20 cellular contexts compared by ENCODE assay signal in the genomic region with DNA sequence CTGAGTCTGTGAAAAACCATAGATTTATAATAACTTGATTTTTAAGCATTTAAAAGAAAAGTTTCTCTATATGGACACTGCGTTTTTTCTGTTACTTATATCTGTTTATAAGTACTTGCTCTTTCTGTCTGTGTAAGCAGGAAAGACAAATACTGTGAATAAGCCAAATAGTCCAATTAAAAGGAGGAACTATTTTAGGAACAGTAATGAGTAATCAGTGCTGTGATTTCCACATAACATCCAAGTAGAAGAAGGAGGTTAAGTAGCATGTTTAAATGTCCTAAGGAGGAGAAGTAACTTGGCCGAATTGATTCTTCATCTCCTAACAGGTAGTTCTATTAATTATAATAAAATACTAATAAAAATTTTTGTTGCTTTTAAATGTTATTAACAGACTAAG. TPM values are rescaled to one million over a fixed set of nuclear protein-coding genes. Genes with fewer than 3 reads are reported as not detected.
DNase-seq lines count a peak whose midpoint lies in the region; ATAC-seq and TF ChIP-seq lines count a peak whose summit lies in the region.
"Had no signal": no experiment of that assay in that cellular context is flagged by ENCODE, and none has a peak within 500 bp of the region (broad histone marks: within the 10 kb centered on the region; RNA-seq: fewer than 3 reads in every experiment).

No MANE protein-coding gene starts in this region.

- no peaks in the 10 kb centered on the region for H3K4me1 Mint-ChIP-seq in activated CD4-positive, alpha-beta memory T cell treated with anti-CD3 and anti-CD28 coated beads for 36 hours (ENCODE audit: low read depth)
- H3K4me1 Mint-ChIP-seq: CD14-positive monocyte, H9 had no signal

- no TSS peak for BruUV-seq in IMR-90 (replicated peaks; lab: Mats Ljungman, UMichigan)

- H3K14ac ChIP-seq in IMR-90 (replicated peaks; ENCODE audit: low read depth, low read length): no peak overlapping the region

- H3K36me3 ChIP-seq in IMR-90 (ENCODE audit: control insufficient read depth, insufficient read depth, low read length) (no peaks in the 10 kb centered on the region), smooth muscle cell (ENCODE audit: low read depth) (no peaks in the 10 kb centered on the region)
- H3K36me3 ChIP-seq: MG63, Peyer's patch had no signal

- in situ Hi-C loops in IMR-90 (cut with MboI; ENCODE audit: low sequenced_read_pairs): no loop called here

- no peak overlapping the region for H3K4me3 Mint-ChIP-seq in activated CD4-positive, alpha-beta memory T cell treated with anti-CD3 and anti-CD28 coated beads for 36 hours
- H3K4me3 Mint-ChIP-seq: CD14-positive monocyte, H9 had no signal

- DNase-seq in AG20443 (ENCODE audit: low spot score) (peak; percentile 16), IMR-90 (peak; percentile 65), choroid plexus epithelial cell (ENCODE audit: low read depth) (peak; percentile 13), fibroblast of villous mesenchyme (ENCODE audit: low read depth) (peak; percentile 38), iPS-NIHi11 (ENCODE audit: low spot score) (no peak), smooth muscle cell (lab: John Stamatoyannopoulos, UW; ENCODE audit: unreplicated experiment) (no peak)
- DNase-seq in activated CD4-positive, alpha-beta memory T cell treated with anti-CD3 and anti-CD28 coated beads for 36 hours: no peak
- DNase-seq: DMS53, H9, MG63, NCI-H1105, NCI-H1694, NCI-H2107, NCI-H226, NCI-H524 treated with DMSO at 0.1 percent for 48 hours, Peyer's patch, Right ventricle myocardium superior, SK-N-SH had no signal

- H3K23ac ChIP-seq in IMR-90 (ENCODE audit: low read depth, low read length): no peak overlapping the region

- H3K9me1 ChIP-seq in IMR-90 (ENCODE audit: insufficient read depth, low read length): no peaks in the 10 kb centered on the region

- H4K8ac ChIP-seq in IMR-90 (ENCODE audit: low read depth in 2 of 2, low read length in 2 of 2): no peak overlapping the region

- H3K27ac ChIP-seq in IMR-90 (ENCODE audit: insufficient read depth, low read length) (no peak overlapping the region), smooth muscle cell (ENCODE audit: low read depth) (no peak overlapping the region)
- H3K27ac ChIP-seq: Peyer's patch had no signal

- no peak overlapping the region for H2AK9ac ChIP-seq in IMR-90 (replicated peaks; ENCODE audit: low read depth, low read length, poor library complexity)

- no peaks in the 10 kb centered on the region for H3K79me1 ChIP-seq in IMR-90 (ENCODE audit: low read depth in 1 of 2, low read length in 2 of 2)

- H3K27me3 ChIP-seq in IMR-90 (ENCODE audit: control insufficient read depth, insufficient read depth, low read length): no peaks in the 10 kb centered on the region
- H3K27me3 ChIP-seq in smooth muscle cell (ENCODE audit: low read depth): no peaks in the 10 kb centered on the region
- H3K27me3 ChIP-seq: MG63, Peyer's patch had no signal

- H3K27me3 Mint-ChIP-seq in activated CD4-positive, alpha-beta memory T cell treated with anti-CD3 and anti-CD28 coated beads for 36 hours: peaks cover 7% of the 10 kb centered on the region

- H2BK20ac ChIP-seq in IMR-90 (ENCODE audit: low read depth, low read length): no peak overlapping the region

- H3K9me3 ChIP-seq in IMR-90 (ENCODE audit: control insufficient read depth, insufficient read depth, low read length) (no peaks in the 10 kb centered on the region), smooth muscle cell (replicated peaks; ENCODE audit: low read depth) (no peaks in the 10 kb centered on the region)
- H3K9me3 ChIP-seq: MG63, Peyer's patch, SK-N-SH had no signal

- no peak for TF ChIP-seq CTCF in IMR-90 (conservative IDR thresholded peaks at IDR 0.05; ENCODE audit: low read depth, low read length)
- no peak for TF ChIP-seq CTCF in choroid plexus epithelial cell (conservative IDR thresholded peaks at IDR 0.05; ENCODE audit: low read depth, low read length)
- no peak for TF ChIP-seq CTCF in fibroblast of villous mesenchyme (IDR thresholded peaks at IDR 0.05; ENCODE audit: insufficient read depth, low read depth, low read length)
- no peak for TF ChIP-seq CTCF in smooth muscle cell (IDR thresholded peaks at IDR 0.05; ENCODE audit: borderline replicate concordance, insufficient read depth, poor library complexity, severe bottlenecking)

- H3K4me2 ChIP-seq in IMR-90 (ENCODE audit: low read depth, low read length) (no peak overlapping the region), smooth muscle cell (no peak overlapping the region)
- H3K4me2 ChIP-seq: SK-N-SH had no signal

- H2BK5ac ChIP-seq in IMR-90 (ENCODE audit: low read depth, low read length, poor library complexity, severe bottlenecking): no peak overlapping the region

- POLR2A ChIA-PET in IMR-90 (lab: Charles Lee; ENCODE audit: unreplicated experiment): no interaction called here
- POLR2A ChIA-PET in activated CD4-positive, alpha-beta memory T cell treated with anti-CD3 and anti-CD28 coated beads for 36 hours (lab: Charles Lee): no interaction called here

- H3K18ac ChIP-seq in IMR-90 (ENCODE audit: low read depth, low read length): no peak overlapping the region

- dilution Hi-C loops in IMR-90 (cut with HindIII; ENCODE audit: low sequenced_read_pairs, unreplicated experiment): no loop called here

- TF ChIP-seq RAD21 in IMR-90 (IDR thresholded peaks at IDR 0.05; ENCODE audit: low read length): no peak

- H4K20me1 ChIP-seq in IMR-90 (ENCODE audit: insufficient read depth, low read length) (no peaks in the 10 kb centered on the region), smooth muscle cell (ENCODE audit: low read depth) (no peaks in the 10 kb centered on the region)

- H3K9me3 Mint-ChIP-seq in activated CD4-positive, alpha-beta memory T cell treated with anti-CD3 and anti-CD28 coated beads for 36 hours: no peaks in the 10 kb centered on the region

- H3K56ac ChIP-seq in IMR-90 (ENCODE audit: extremely low read depth, insufficient read depth, low read length): no peak overlapping the region

- H4K91ac ChIP-seq in IMR-90 (ENCODE audit: insufficient read depth, low read depth, low read length): no peak overlapping the region

- intact Hi-C loops in IMR-90 (cut with micrococcal nuclease): no loop called here
- intact Hi-C loops in activated CD4-positive, alpha-beta memory T cell treated with anti-CD3 and anti-CD28 coated beads for 36 hours (cut with micrococcal nuclease): no loop called here

- no peaks in the 10 kb centered on the region for H3F3A ChIP-seq in smooth muscle cell (ENCODE audit: low read depth)

- ATAC-seq in IMR-90 (ENCODE audit: low read depth) (peak; percentile 46), GM21367 (IDR thresholded peaks at IDR 0.05; ENCODE audit: unreplicated experiment) (no peak)

- H2AFZ ChIP-seq in IMR-90 (replicated peaks; ENCODE audit: low read length, poor library complexity) (no peak overlapping the region), smooth muscle cell (ENCODE audit: low read depth) (no peak overlapping the region)

- no peak for TF ChIP-seq POLR2A in IMR-90 (IDR thresholded peaks at IDR 0.05; ENCODE audit: low read depth, low read length)

- H4K5ac ChIP-seq in IMR-90 (ENCODE audit: low read depth, low read length): no peak overlapping the region

- H3K4ac ChIP-seq in IMR-90 (ENCODE audit: low read depth, low read length): no peak overlapping the region

- no peak overlapping the region for H2BK15ac ChIP-seq in IMR-90 (ENCODE audit: low read depth, low read length)

- H3K9ac ChIP-seq in IMR-90 (ENCODE audit: low read depth, low read length): no peak overlapping the region
- H3K9ac ChIP-seq in smooth muscle cell (ENCODE audit: low read depth): no peak overlapping the region
- H3K9ac ChIP-seq: SK-N-SH had no signal

- no peak overlapping the region for H2BK120ac ChIP-seq in IMR-90 (ENCODE audit: low read depth, low read length)

- no CpG with 5 or more reads among the region's 2 CpGs for WGBS in IMR-90 (ENCODE audit: extremely low coverage in 2 of 2, insufficient read length in 1 of 2), 2 experiments
- WGBS in smooth muscle cell (ENCODE audit: low lambda C conversion rate): 74% methylated on average over 2 of the region's 2 CpGs

- H2AK5ac ChIP-seq in IMR-90 (ENCODE audit: low read depth, low read length): no peak overlapping the region

- no peak overlapping the region for H3K4me3 ChIP-seq in IMR-90 (ENCODE audit: insufficient read depth, low read depth, low read length)
- no peak overlapping the region for H3K4me3 ChIP-seq in choroid plexus epithelial cell (ENCODE audit: low read depth, low read length)
- no peak overlapping the region for H3K4me3 ChIP-seq in fibroblast of villous mesenchyme (ENCODE audit: low read depth, low read length)
- H3K4me3 ChIP-seq in smooth muscle cell: no peak overlapping the region
- H3K4me3 ChIP-seq: MG63, Peyer's patch had no signal

- H3K27ac Mint-ChIP-seq in activated CD4-positive, alpha-beta memory T cell treated with anti-CD3 and anti-CD28 coated beads for 36 hours: no peak overlapping the region
- H3K27ac Mint-ChIP-seq: H9 had no signal

- CTCF ChIA-PET in IMR-90 (lab: Yijun Ruan, JAX): interaction anchor here (1.3 to 1.5 kb wide), 2 partner anchors 9 to 15 kb away, joined by 3 to 5 read pairs; no protein-coding TSS in a partner anchor
- CTCF ChIA-PET in activated CD4-positive, alpha-beta memory T cell treated with anti-CD3 and anti-CD28 coated beads for 36 hours (lab: Charles Lee): no interaction called here

- no peaks in the 10 kb centered on the region for H3K79me2 ChIP-seq in smooth muscle cell (ENCODE audit: low read depth)

- no peaks in the 10 kb centered on the region for H3K36me3 Mint-ChIP-seq in activated CD4-positive, alpha-beta memory T cell treated with anti-CD3 and anti-CD28 coated beads for 36 hours
- H3K36me3 Mint-ChIP-seq: CD14-positive monocyte had no signal

- H3K4me1 ChIP-seq in IMR-90 (ENCODE audit: control insufficient read depth, insufficient read depth, low read length) (no peaks in the 10 kb centered on the region), smooth muscle cell (ENCODE audit: low read depth) (no peaks in the 10 kb centered on the region)
- H3K4me1 ChIP-seq: Peyer's patch had no signal

RNA-seq across cellular contexts. Expression of gene ZNF214, which starts 40.8 kb away (rescaled TPM):
- 2.5 and 3.1 TPM in 2 replicates for total RNA-seq in IMR-90 (2012; rRNA removed)
- 0.47 and 0.82 TPM in 2 replicates for polyA plus RNA-seq in IMR-90 (2012; rRNA removed)
- polyA plus RNA-seq in IMR-90 (2012; cell fraction: cytosol; rRNA removed): 0.09 and 0.37 TPM in 2 replicates
- polyA plus RNA-seq in IMR-90 (2012; cell fraction: nucleus; rRNA removed; ENCODE audit: low replicate concordance): 0.11 and 1.2 TPM in 2 replicates
- total RNA-seq in fibroblast of villous mesenchyme: 2.6 and 3.2 TPM in 2 replicates
- not detected for total RNA-seq in activated CD4-positive, alpha-beta memory T cell treated with anti-CD3 and anti-CD28 coated beads for 36 hours
- total RNA-seq in smooth muscle cell: 3.5 and 4.3 TPM in 2 replicates
- polyA plus RNA-seq in smooth muscle cell: 1.8 and 3.1 TPM in 2 replicates
- polyA plus RNA-seq: CD14-positive monocyte had no signal

RNA-seq across cellular contexts. Expression of gene NLRP14, which starts 40.9 kb away (rescaled TPM):
- under 0.01 TPM in 2 replicates for total RNA-seq in IMR-90 (2012; rRNA removed)
- not detected in 2 replicates for polyA plus RNA-seq in IMR-90 (2012; rRNA removed)
- not detected in 2 replicates for polyA plus RNA-seq in IMR-90 (2012; cell fraction: cytosol; rRNA removed)
- 0.03 TPM in 1 of 2 replicates, not detected in the other for polyA plus RNA-seq in IMR-90 (2012; cell fraction: nucleus; rRNA removed; ENCODE audit: low replicate concordance)
- under 0.01 and 0.32 TPM in 2 replicates for total RNA-seq in fibroblast of villous mesenchyme
- under 1 TPM in 1 of 2 experiments, not detected in 1; 0.07 TPM for total RNA-seq in activated CD4-positive, alpha-beta memory T cell treated with anti-CD3 and anti-CD28 coated beads for 36 hours
- 0.13 TPM in 1 of 2 replicates, not detected in the other for total RNA-seq in smooth muscle cell
- 0.30 and 0.34 TPM in 2 replicates for polyA plus RNA-seq in smooth muscle cell
- total RNA-seq: Right ventricle myocardium superior had no signal
- polyA plus RNA-seq: CD14-positive monocyte, SK-N-SH had no signal

RNA-seq across cellular contexts. Expression of gene ZNF215, which starts 53.1 kb away (rescaled TPM):
- total RNA-seq in IMR-90 (2012; rRNA removed): 7.2 and 7.7 TPM in 2 replicates
- 2.9 and 3.4 TPM in 2 replicates for polyA plus RNA-seq in IMR-90 (2012; rRNA removed)
- 0.70 and 0.75 TPM in 2 replicates for polyA plus RNA-seq in IMR-90 (2012; cell fraction: cytosol; rRNA removed)
- 2.3 and 9.1 TPM in 2 replicates for polyA plus RNA-seq in IMR-90 (2012; cell fraction: nucleus; rRNA removed; ENCODE audit: low replicate concordance)
- 6.5 and 7.1 TPM in 2 replicates for total RNA-seq in fibroblast of villous mesenchyme
- total RNA-seq in activated CD4-positive, alpha-beta memory T cell treated with anti-CD3 and anti-CD28 coated beads for 36 hours: under 1 TPM; 0.57 to 0.68 TPM
- total RNA-seq in smooth muscle cell: 5.2 and 9.1 TPM in 2 replicates
- 2.8 TPM in 2 replicates for polyA plus RNA-seq in smooth muscle cell
- polyA plus RNA-seq: CD14-positive monocyte had no signal

RNA-seq across cellular contexts. Expression of gene OR2D3, which starts 58.6 kb away (rescaled TPM):
- total RNA-seq in IMR-90 (2012; rRNA removed) (not detected in 2 replicates), fibroblast of villous mesenchyme (not detected in 2 replicates), smooth muscle cell (not detected in 2 replicates)
- polyA plus RNA-seq in IMR-90 (2012; rRNA removed) (not detected in 2 replicates), smooth muscle cell (not detected in 2 replicates)
- not detected in 2 replicates for polyA plus RNA-seq in IMR-90 (2012; cell fraction: cytosol; rRNA removed)
- not detected in 2 replicates for polyA plus RNA-seq in IMR-90 (2012; cell fraction: nucleus; rRNA removed; ENCODE audit: low replicate concordance)
- total RNA-seq in activated CD4-positive, alpha-beta memory T cell treated with anti-CD3 and anti-CD28 coated beads for 36 hours: not detected
- total RNA-seq: H9, Peyer's patch, Right ventricle myocardium superior had no signal
- polyA plus RNA-seq: CD14-positive monocyte, SK-N-SH had no signal

Comparison
In these comparisons a context has a peak if more than half of its experiments do, and no peak if none do; other contexts are left out.
1. DNase-seq: peak in AG20443 (single experiment), IMR-90 (single experiment), choroid plexus epithelial cell (single experiment) and fibroblast of villous mesenchyme (single experiment); none in iPS-NIHi11 (single experiment), activated CD4-positive, alpha-beta memory T cell treated with anti-CD3 and anti-CD28 coated beads for 36 hours (single experiment) and smooth muscle cell (single experiment).